Comparison of ENCODE assay signal across 8 cellular contexts in genomic region chr1:32500387-32501209, GRCh38. TPM values are rescaled to one million over a fixed set of nuclear protein-coding genes. Genes with fewer than 3 reads are reported as not detected.
DNase-seq lines count a peak whose midpoint lies in the region; ATAC-seq and TF ChIP-seq lines count a peak whose summit lies in the region.

No MANE protein-coding gene starts in this region.

- peak overlapping the region; percentile 66 for H3K4me3 ChIP-seq in fibroblast of villous mesenchyme (ENCODE audit: low read depth, low read length)
- peak overlapping the region; percentile 30 to 94 (median 53) for H3K4me3 ChIP-seq in tibial nerve

- intact Hi-C loops in activated T-helper 1 cell treated with anti-CD3 and anti-CD28 coated beads, Interleukin-12 subunit alpha, Interleukin-12 subunit beta, Interleukin-2, Interleukin-4 antibody, amounts not matched to agents 30 ng/mL and 10 ng/mL and 1 ng/mL, durations not matched to agents 14 hours and 24 hours and 36 hours (cut with micrococcal nuclease), result no loop called here

- no peak overlapping the region for H3K27ac Mint-ChIP-seq in activated T-helper 1 cell treated with anti-CD3 and anti-CD28 coated beads, Interleukin-12 subunit alpha, Interleukin-12 subunit beta, Interleukin-2, Interleukin-4 antibody, amounts not matched to agents 30 ng/mL and 10 ng/mL and 1 ng/mL, durations not matched to agents 14 hours and 24 hours and 36 hours
- H3K27ac Mint-ChIP-seq in naive thymus-derived CD8-positive, alpha-beta T cell, result no peak overlapping the region

- no peaks in the 10 kb centered on the region for H3K9me3 Mint-ChIP-seq in activated T-helper 1 cell treated with anti-CD3 and anti-CD28 coated beads, Interleukin-12 subunit alpha, Interleukin-12 subunit beta, Interleukin-2, Interleukin-4 antibody, amounts not matched to agents 30 ng/mL and 10 ng/mL and 1 ng/mL, durations not matched to agents 14 hours and 24 hours and 36 hours
- no peaks in the 10 kb centered on the region for H3K9me3 Mint-ChIP-seq in naive thymus-derived CD8-positive, alpha-beta T cell

- 1 to 3% methylated on average over 25 to 64 of the region's 99 CpGs for WGBS in tibial nerve, 2 donors

- H3K4me3 Mint-ChIP-seq in activated T-helper 1 cell treated with anti-CD3 and anti-CD28 coated beads, Interleukin-12 subunit alpha, Interleukin-12 subunit beta, Interleukin-2, Interleukin-4 antibody, amounts not matched to agents 30 ng/mL and 10 ng/mL and 1 ng/mL, durations not matched to agents 14 hours and 24 hours and 36 hours, result peak overlapping the region; percentile 84
- H3K4me3 Mint-ChIP-seq in naive thymus-derived CD8-positive, alpha-beta T cell, result peak overlapping the region; percentile 66 to 85 (median 78)

- peaks cover 4% of the 10 kb centered on the region for H3K4me1 Mint-ChIP-seq in activated T-helper 1 cell treated with anti-CD3 and anti-CD28 coated beads, Interleukin-12 subunit alpha, Interleukin-12 subunit beta, Interleukin-2, Interleukin-4 antibody, amounts not matched to agents 30 ng/mL and 10 ng/mL and 1 ng/mL, durations not matched to agents 14 hours and 24 hours and 36 hours (ENCODE audit: low read depth)
- H3K4me1 Mint-ChIP-seq in naive thymus-derived CD8-positive, alpha-beta T cell, result peaks cover 0 to 9% (median 6%) of the 10 kb centered on the region in 4 donors

- H3K36me3 ChIP-seq in tibial nerve, result no peaks in the 10 kb centered on the region

- peaks cover 0 to 55% (median 18%) of the 10 kb centered on the region in 4 donors for H3K4me1 ChIP-seq in tibial nerve

- peak overlapping the region; percentile 84 to 98 (median 92) for H3K27ac ChIP-seq in tibial nerve

- POLR2A ChIA-PET in naive thymus-derived CD8-positive, alpha-beta T cell (lab: Charles Lee), result no interaction called here

- ATAC-seq in HG02973 (IDR thresholded peaks at IDR 0.05; ENCODE audit: unreplicated experiment) (peak; percentile 50), GM18861 (IDR thresholded peaks at IDR 0.05; ENCODE audit: unreplicated experiment) (no peak)
- peak; percentile 47 to 70 for ATAC-seq in naive thymus-derived CD8-positive, alpha-beta T cell

- peak in 1 of 2 donors; percentile 25 for TF ChIP-seq EP300 in tibial nerve (IDR thresholded peaks at IDR 0.05)

- peaks cover 43% of the 10 kb centered on the region for H3K27me3 Mint-ChIP-seq in activated T-helper 1 cell treated with anti-CD3 and anti-CD28 coated beads, Interleukin-12 subunit alpha, Interleukin-12 subunit beta, Interleukin-2, Interleukin-4 antibody, amounts not matched to agents 30 ng/mL and 10 ng/mL and 1 ng/mL, durations not matched to agents 14 hours and 24 hours and 36 hours (ENCODE audit: insufficient read depth)
- H3K27me3 Mint-ChIP-seq in naive thymus-derived CD8-positive, alpha-beta T cell, result peaks cover 21 to 50% (median 41%) of the 10 kb centered on the region in 5 donors

- H3K9me3 ChIP-seq in tibial nerve, result no peaks in the 10 kb centered on the region

- H3K36me3 Mint-ChIP-seq in activated T-helper 1 cell treated with anti-CD3 and anti-CD28 coated beads, Interleukin-12 subunit alpha, Interleukin-12 subunit beta, Interleukin-2, Interleukin-4 antibody, amounts not matched to agents 30 ng/mL and 10 ng/mL and 1 ng/mL, durations not matched to agents 14 hours and 24 hours and 36 hours (ENCODE audit: low read depth), result no peaks in the 10 kb centered on the region
- peaks cover 0 to 2% (median 0%) of the 10 kb centered on the region in 3 donors for H3K36me3 Mint-ChIP-seq in naive thymus-derived CD8-positive, alpha-beta T cell

- peak; percentile 26 to 62 for TF ChIP-seq POLR2A in tibial nerve (IDR thresholded peaks at IDR 0.05)

- peak; percentile 0 for TF ChIP-seq CTCF in fibroblast of villous mesenchyme (IDR thresholded peaks at IDR 0.05; ENCODE audit: insufficient read depth, low read depth, low read length)
- TF ChIP-seq CTCF in tibial nerve (IDR thresholded peaks at IDR 0.05), result peak in 4 of 5 experiments; percentile 33 to 78 (median 50)

- DNase-seq in EH (ENCODE audit: low read depth) (peak; percentile 70), NCI-H510A treated with DMSO at 0.1 percent for 48 hours (lab: John Stamatoyannopoulos, UW) (peak; percentile 25), fibroblast of villous mesenchyme (ENCODE audit: low read depth) (peak; percentile 60), tibial nerve (ENCODE audit: low spot score in 2 of 2) (peak; percentile 57 to 69)
- DNase-seq in activated T-helper 1 cell treated with anti-CD3 and anti-CD28 coated beads, Interleukin-12 subunit alpha, Interleukin-12 subunit beta, Interleukin-2, Interleukin-4 antibody, amounts not matched to agents 30 ng/mL and 10 ng/mL and 1 ng/mL, durations not matched to agents 14 hours and 24 hours and 36 hours (ENCODE audit: low spot score), result peak; percentile 2
- peak in 1 of 10 donors; percentile 6 for DNase-seq in naive thymus-derived CD8-positive, alpha-beta T cell

- no peaks in the 10 kb centered on the region for H3K27me3 ChIP-seq in tibial nerve

RNA-seq across cellular contexts. Expression of gene ZBTB8B, which starts 35.7 kb away (rescaled TPM):
- total RNA-seq in activated T-helper 1 cell treated with anti-CD3 and anti-CD28 coated beads, Interleukin-12 subunit alpha, Interleukin-12 subunit beta, Interleukin-2, Interleukin-4 antibody, amounts not matched to agents 30 ng/mL and 10 ng/mL and 1 ng/mL, durations not matched to agents 14 hours and 24 hours and 36 hours, result not detected in 2 replicates
- total RNA-seq in fibroblast of villous mesenchyme, result not detected in 2 replicates
- not detected for total RNA-seq in naive thymus-derived CD8-positive, alpha-beta T cell
- polyA plus RNA-seq in naive thymus-derived CD8-positive, alpha-beta T cell, result not detected
- total RNA-seq in tibial nerve, result under 1 TPM in 1 of 4 donors, not detected in 3; 0.21 TPM

RNA-seq across cellular contexts. Expression of gene ZBTB8A, which starts 38.6 kb away (rescaled TPM):
- total RNA-seq in activated T-helper 1 cell treated with anti-CD3 and anti-CD28 coated beads, Interleukin-12 subunit alpha, Interleukin-12 subunit beta, Interleukin-2, Interleukin-4 antibody, amounts not matched to agents 30 ng/mL and 10 ng/mL and 1 ng/mL, durations not matched to agents 14 hours and 24 hours and 36 hours, result 0.17 and 0.41 TPM in 2 replicates
- total RNA-seq in fibroblast of villous mesenchyme, result 5.2 and 5.6 TPM in 2 replicates
- total RNA-seq in naive thymus-derived CD8-positive, alpha-beta T cell, result not detected
- not detected for polyA plus RNA-seq in naive thymus-derived CD8-positive, alpha-beta T cell
- total RNA-seq in tibial nerve, result 10 to 100 TPM in 3 of 4 donors, 1 to 10 TPM in 1; 8.1 to 14.9 (median 12.1) TPM
